25 cellular contexts compared by ENCODE assay signal in the genomic region with DNA sequence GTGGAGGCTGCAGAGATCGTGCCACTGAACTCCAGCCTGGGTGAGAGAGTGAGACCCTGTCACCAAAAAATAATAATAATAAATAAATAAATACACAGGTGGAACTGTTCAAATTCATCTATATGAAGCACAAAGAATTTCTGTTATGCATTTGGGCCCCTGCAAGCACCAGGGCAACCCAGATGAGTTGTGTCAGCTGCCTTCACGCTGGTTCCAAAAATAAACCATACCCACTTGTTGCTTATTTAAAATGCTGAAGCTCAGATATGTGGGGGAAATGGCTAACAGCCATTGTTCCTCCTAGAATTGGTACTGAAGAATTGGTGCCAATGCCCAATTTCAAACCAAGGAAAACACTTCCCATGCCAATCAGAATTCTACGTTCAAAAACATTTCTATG.
"Had no signal": no experiment of that assay in that cellular context is flagged by ENCODE, and none has a peak within 500 bp of the region (broad histone marks: within the 10 kb centered on the region; RNA-seq: fewer than 3 reads in every experiment).

No MANE protein-coding gene starts in this region.

- H3K27ac Mint-ChIP-seq: activated naive CD4-positive, alpha-beta T cell treated with anti-CD3 and anti-CD28 coated beads, Interleukin-2, amount 50 U/mL, for 24 hours; mesothelial cell of epicardium; progenitor cell of endocrine pancreas had no signal

- H3K4me3 Mint-ChIP-seq: activated CD8-positive, alpha-beta T cell treated with anti-CD3 and anti-CD28 coated beads for 36 hours; activated naive CD4-positive, alpha-beta T cell treated with anti-CD3 and anti-CD28 coated beads, Interleukin-2, amount 50 U/mL, for 24 hours; activated naive CD8-positive, alpha-beta T cell treated with anti-CD3 and anti-CD28 coated beads, Interleukin-2, amount 50 U/mL, for 24 hours; activated T-cell treated with anti-CD3 and anti-CD28 coated beads, Interleukin-2, amount 50 U/mL, for 4 hours; central memory CD8-positive, alpha-beta T cell; mesothelial cell of epicardium; naive thymus-derived CD4-positive, alpha-beta T cell; WTC11 had no signal

- H3K27ac ChIP-seq: esophagus muscularis mucosa, ovary, spleen had no signal

- H3K9me3 Mint-ChIP-seq: activated CD8-positive, alpha-beta T cell treated with anti-CD3 and anti-CD28 coated beads for 36 hours; activated naive CD4-positive, alpha-beta T cell treated with anti-CD3 and anti-CD28 coated beads, Interleukin-2, amount 50 U/mL, for 24 hours; activated naive CD8-positive, alpha-beta T cell treated with anti-CD3 and anti-CD28 coated beads, Interleukin-2, amount 50 U/mL, for 24 hours; activated T-cell treated with anti-CD3 and anti-CD28 coated beads, Interleukin-2, amount 50 U/mL, for 4 hours; activated T-helper 17 cell treated with anti-CD3 and anti-CD28 coated beads, Interleukin-2, amount 50 U/mL, for 72 hours; central memory CD8-positive, alpha-beta T cell; mesothelial cell of epicardium; naive thymus-derived CD4-positive, alpha-beta T cell; WTC11 had no signal

- H3K4me1 ChIP-seq: foreskin keratinocyte had no signal

- H3K4me3 ChIP-seq: esophagus muscularis mucosa, ovary, spleen, tibial nerve had no signal

- H3K4me1 Mint-ChIP-seq: central memory CD8-positive, alpha-beta T cell; mesothelial cell of epicardium had no signal

- DNase-seq: activated CD4-positive, alpha-beta T cell treated with anti-CD3 and anti-CD28 coated beads for 1 hour; activated CD4-positive, alpha-beta T cell treated with anti-CD3 and anti-CD28 coated beads, Interleukin-2, amount 50 U/mL, for 1 hour; activated CD8-positive, alpha-beta T cell treated with anti-CD3 and anti-CD28 coated beads for 36 hours; activated gamma-delta T cell treated with Interleukin-2 at 50 U/mL for 16 hours; activated naive CD8-positive, alpha-beta T cell treated with anti-CD3 and anti-CD28 coated beads, Interleukin-2, amount 50 U/mL, for 24 hours; activated T-cell treated with anti-CD3 and anti-CD28 coated beads, Interleukin-2, amount 50 U/mL, for 4 hours; amygdala; dermis blood vessel endothelial cell; effector CD4-positive, alpha-beta T cell; foreskin keratinocyte; mammary epithelial cell; naive thymus-derived CD4-positive, alpha-beta T cell; ovary; retina; spleen; stimulated activated naive CD4-positive, alpha-beta T cell treated with Interleukin-2 at 50 U/mL for 16 hours; T-helper 2 cell had no signal

- H3K27me3 Mint-ChIP-seq: activated CD8-positive, alpha-beta T cell treated with anti-CD3 and anti-CD28 coated beads for 36 hours; activated naive CD4-positive, alpha-beta T cell treated with anti-CD3 and anti-CD28 coated beads, Interleukin-2, amount 50 U/mL, for 24 hours; activated naive CD8-positive, alpha-beta T cell treated with anti-CD3 and anti-CD28 coated beads, Interleukin-2, amount 50 U/mL, for 24 hours; activated T-helper 17 cell treated with anti-CD3 and anti-CD28 coated beads, Interleukin-2, amount 50 U/mL, for 72 hours; central memory CD8-positive, alpha-beta T cell; naive thymus-derived CD4-positive, alpha-beta T cell; progenitor cell of endocrine pancreas had no signal

- H3K27me3 ChIP-seq: esophagus muscularis mucosa, foreskin keratinocyte, ovary, spleen, tibial nerve had no signal

- H3K36me3 ChIP-seq: ovary had no signal

- H3K9me3 ChIP-seq: esophagus muscularis mucosa, ovary, spleen, tibial nerve had no signal

- ATAC-seq: activated CD8-positive, alpha-beta T cell treated with anti-CD3 and anti-CD28 coated beads for 36 hours; activated naive CD8-positive, alpha-beta T cell treated with anti-CD3 and anti-CD28 coated beads, Interleukin-2, amount 50 U/mL, for 24 hours; activated T-cell treated with anti-CD3 and anti-CD28 coated beads, Interleukin-2, amount 50 U/mL, for 4 hours; activated T-helper 17 cell treated with anti-CD3 and anti-CD28 coated beads, Interleukin-2, amount 50 U/mL, for 72 hours; foreskin keratinocyte; naive thymus-derived CD4-positive, alpha-beta T cell; WTC11 had no signal
